In the genomic region with DNA sequence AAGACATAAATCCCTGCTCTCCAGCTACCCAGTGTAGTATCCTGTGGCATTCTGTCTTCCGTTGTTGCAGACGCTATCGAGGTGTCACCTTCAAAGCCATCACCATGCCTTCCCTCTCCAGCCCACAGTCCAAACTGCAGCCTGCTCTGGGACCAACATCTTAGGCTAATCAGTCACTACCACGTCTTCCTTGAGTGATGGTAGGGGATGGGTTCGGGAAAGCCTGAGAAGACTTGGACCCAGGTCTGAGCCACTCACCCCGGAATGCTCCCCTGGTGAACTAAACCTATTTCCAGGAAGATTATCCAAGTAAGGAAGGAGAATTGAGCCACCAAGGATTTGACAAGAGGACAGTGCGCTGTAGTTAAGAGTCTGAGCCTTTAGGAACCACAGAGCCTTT, we compare ENCODE assay signal across 20 cellular contexts. TPM values are rescaled to one million over a fixed set of nuclear protein-coding genes. Genes with fewer than 3 reads are reported as not detected.
DNase-seq lines count a peak whose midpoint lies in the region; TF ChIP-seq lines count a peak whose summit lies in the region.
"Had no signal": no experiment of that assay in that cellular context is flagged by ENCODE, and none has a peak within 500 bp of the region (broad histone marks: within the 10 kb centered on the region; RNA-seq: fewer than 3 reads in every experiment).

No MANE protein-coding gene starts in this region.

- peak; percentile 1 for DNase-seq in AG20443 (ENCODE audit: low spot score)
- DNase-seq in ecto neural progenitor cell (ENCODE audit: low spot score) = peak; percentile 22
- DNase-seq in neural progenitor cell (ENCODE audit: low spot score) = no peak
- DNase-seq in stimulated activated CD4-positive, alpha-beta T cell treated with anti-CD3 and anti-CD28 coated beads, Interleukin-4, amount 100 ng/mL, for 24 hours = no peak
- DNase-seq in NCI-H2107 treated with DMSO at 0.1 percent for 48 hours (lab: John Stamatoyannopoulos, UW; ENCODE audit: unreplicated experiment) = no peak
- DNase-seq: BE2C; C1 segment of cervical spinal cord; CD4-positive, alpha-beta memory T cell; CD4-positive, CD25-positive, alpha-beta regulatory T cell; CD8-positive, alpha-beta memory T cell; COR-L47; DMS 273 treated with DMSO at 0.1 percent for 48 hours; DMS153; DMS53; DMS79; GF-D8 had no signal

- no peak overlapping the region for H3K9ac ChIP-seq in neural progenitor cell
- H3K9ac ChIP-seq: BLaER1 had no signal

- no peak overlapping the region for H2AFZ ChIP-seq in neural progenitor cell (replicated peaks)

- no peaks in the 10 kb centered on the region for H3K27me3 ChIP-seq in neural progenitor cell
- H3K27me3 ChIP-seq: BE2C, BLaER1 had no signal

- H3K9me3 ChIP-seq in neural progenitor cell (ENCODE audit: low read depth) = no peaks in the 10 kb centered on the region
- H3K9me3 ChIP-seq: A549, BE2C, BLaER1 had no signal

- H3K4me3 Mint-ChIP-seq in neural progenitor cell = no peak overlapping the region
- H3K4me3 Mint-ChIP-seq: CD14-positive monocyte; CD4-positive, alpha-beta memory T cell; CD4-positive, CD25-positive, alpha-beta regulatory T cell; CD8-positive, alpha-beta memory T cell had no signal

- no peaks in the 10 kb centered on the region for H3K36me3 ChIP-seq in neural progenitor cell
- H3K36me3 ChIP-seq: BE2C, BLaER1 had no signal

- TF ChIP-seq CTCF in neural progenitor cell (IDR thresholded peaks at IDR 0.05) = no peak

- H4K20me1 ChIP-seq in neural progenitor cell (ENCODE audit: low read depth) = no peaks in the 10 kb centered on the region
- H4K20me1 ChIP-seq: BLaER1 had no signal

- H3K27me3 Mint-ChIP-seq in neural progenitor cell (ENCODE audit: insufficient read depth, low read depth) = peaks cover 3% of the 10 kb centered on the region
- H3K27me3 Mint-ChIP-seq: CD4-positive, CD25-positive, alpha-beta regulatory T cell had no signal

- peak overlapping the region; percentile 39 for H3K27ac Mint-ChIP-seq in neural progenitor cell
- H3K27ac Mint-ChIP-seq: CD14-positive monocyte; CD4-positive, alpha-beta memory T cell; CD4-positive, CD25-positive, alpha-beta regulatory T cell; CD8-positive, alpha-beta memory T cell had no signal

- H3K36me3 Mint-ChIP-seq in neural progenitor cell = no peaks in the 10 kb centered on the region
- H3K36me3 Mint-ChIP-seq: CD14-positive monocyte; CD4-positive, alpha-beta memory T cell; CD4-positive, CD25-positive, alpha-beta regulatory T cell; CD8-positive, alpha-beta memory T cell had no signal

- no peaks in the 10 kb centered on the region for H3K79me2 ChIP-seq in neural progenitor cell (ENCODE audit: low read depth)

- no peaks in the 10 kb centered on the region for H3K4me1 ChIP-seq in neural progenitor cell
- H3K4me1 ChIP-seq: A549, BE2C, BLaER1 had no signal

- no peaks in the 10 kb centered on the region for H3K9me3 Mint-ChIP-seq in neural progenitor cell

- H3K4me1 Mint-ChIP-seq in neural progenitor cell = no peaks in the 10 kb centered on the region
- H3K4me1 Mint-ChIP-seq: CD14-positive monocyte; CD4-positive, alpha-beta memory T cell; CD4-positive, CD25-positive, alpha-beta regulatory T cell; CD8-positive, alpha-beta memory T cell had no signal

- no peak overlapping the region for H3K4me2 ChIP-seq in neural progenitor cell
- H3K4me2 ChIP-seq: A549, BLaER1 had no signal

- H3F3A ChIP-seq in neural progenitor cell (ENCODE audit: low read depth) = no peaks in the 10 kb centered on the region

- no peak overlapping the region for H3K4me3 ChIP-seq in neural progenitor cell
- H3K4me3 ChIP-seq: A549, BLaER1 had no signal

- no peak overlapping the region for H3K27ac ChIP-seq in neural progenitor cell
- H3K27ac ChIP-seq: 22Rv1, A549, BLaER1 had no signal

RNA-seq across cellular contexts. Expression of a gene that starts 52.9 kb away (rescaled TPM):
- total RNA-seq in neural progenitor cell (ENCODE audit: low replicate concordance) = 0.95 and 7.6 TPM in 2 replicates
- total RNA-seq: CD4-positive, alpha-beta memory T cell; CD4-positive, CD25-positive, alpha-beta regulatory T cell; CD8-positive, alpha-beta memory T cell had no signal

Comparison
In these comparisons a context has a peak if more than half of its experiments do, and no peak if none do; other contexts are left out.
1. DNase-seq: peak in AG20443 (single experiment) and ecto neural progenitor cell (single experiment); none in neural progenitor cell (single experiment), stimulated activated CD4-positive, alpha-beta T cell treated with anti-CD3 and anti-CD28 coated beads, Interleukin-4, amount 100 ng/mL, for 24 hours (single experiment) and NCI-H2107 treated with DMSO at 0.1 percent for 48 hours (single experiment).